In genomic region chr6:37630281-37630799, GRCh38 we compare ENCODE assay signal across 1 cellular context.
TF ChIP-seq lines count a peak whose summit lies in the region.

No MANE protein-coding gene starts in this region.

TF ChIP-seq in K562, 482 proteins besides CTCF, POLR2A, EP300 and RAD21 (continued from another document and continues in another):
- TF ChIP-seq TFAP4 (CRISPR knock-in tag; IDR thresholded peaks at IDR 0.05; ENCODE audit: borderline replicate concordance): peak; percentile 24; the same call in 1 of the 2 replicates
- no peak for TF ChIP-seq MNT (conservative IDR thresholded peaks at IDR 0.05)
- TF ChIP-seq SETDB1 (IDR thresholded peaks at IDR 0.05; ENCODE audit: low read length): peak; percentile 24
- TF ChIP-seq PKNOX1 (IDR thresholded peaks at IDR 0.05): 0 out of 2 replicates have a peak, but pooled peaks have one; percentile 17
- no peak for TF ChIP-seq ZNF277 (CRISPR knock-in tag; IDR thresholded peaks at IDR 0.05; ENCODE audit: borderline replicate concordance)
- TF ChIP-seq ZZZ3 (IDR thresholded peaks at IDR 0.05): no peak
- TF ChIP-seq SRF (CRISPR knock-in tag; IDR thresholded peaks at IDR 0.05): peak in 1 of 2 experiments; percentile 49; a peak in 1 of 4 replicates
- TF ChIP-seq ZBTB9 (CRISPR knock-in tag; IDR thresholded peaks at IDR 0.05): no peak
- no peak for TF ChIP-seq TOE1 (IDR thresholded peaks at IDR 0.05; ENCODE audit: borderline replicate concordance)
- no peak for TF ChIP-seq TOE1 (CRISPR knock-in tag; IDR thresholded peaks at IDR 0.05; ENCODE audit: borderline replicate concordance, low read depth)
- peak; percentile 28; the same call in 1 of the 2 replicates for TF ChIP-seq VEZF1 (CRISPR knock-in tag; IDR thresholded peaks at IDR 0.05)
- TF ChIP-seq ATF7 (IDR thresholded peaks at IDR 0.05): no peak
- TF ChIP-seq GABPB2 (CRISPR knock-in tag; conservative IDR thresholded peaks at IDR 0.05): no peak
- TF ChIP-seq ELF1 (tag; IDR thresholded peaks at IDR 0.05): no peak
- TF ChIP-seq ATF3 (IDR thresholded peaks at IDR 0.05): peak; percentile 81
- TF ChIP-seq ATF3 (CRISPR knock-in tag; conservative IDR thresholded peaks at IDR 0.05): no peak
- no peak for TF ChIP-seq DIDO1 (tag; IDR thresholded peaks at IDR 0.05; ENCODE audit: low read depth)
- TF ChIP-seq PRPF4 (IDR thresholded peaks at IDR 0.05; ENCODE audit: insufficient read depth, low read depth, low read length, poor library complexity, severe bottlenecking): no peak
- TF ChIP-seq ZBTB17 (CRISPR knock-in tag; IDR thresholded peaks at IDR 0.05): 0 out of 2 replicates have a peak, but pooled peaks have one; percentile 21
- no peak for TF ChIP-seq SAP30 (IDR thresholded peaks at IDR 0.05; ENCODE audit: borderline replicate concordance, insufficient read depth, low read depth, low read length, poor library complexity, severe bottlenecking)
- TF ChIP-seq MEIS2 (IDR thresholded peaks at IDR 0.05; ENCODE audit: partially characterized antibody): peak; percentile 26
- peak; percentile 72 for TF ChIP-seq ZNF175 (CRISPR knock-in tag; IDR thresholded peaks at IDR 0.05; ENCODE audit: low read depth)
- TF ChIP-seq BMI1 (IDR thresholded peaks at IDR 0.05; ENCODE audit: low read length): no peak
- no peak for TF ChIP-seq ZNF3 (CRISPR knock-in tag; IDR thresholded peaks at IDR 0.05)
- TF ChIP-seq ZBTB7A (IDR thresholded peaks at IDR 0.05; ENCODE audit: borderline replicate concordance, control insufficient read depth, low read depth, low read length): no peak
- no peak for TF ChIP-seq CBX5 (IDR thresholded peaks at IDR 0.05; ENCODE audit: borderline replicate concordance, low read depth)
- TF ChIP-seq ZNF143 (CRISPR knock-in tag; IDR thresholded peaks at IDR 0.05): no peak
- TF ChIP-seq JUN (IDR thresholded peaks at IDR 0.05; ENCODE audit: borderline replicate concordance, low read depth, low read length): peak; percentile 63; the same call in 1 of the 2 replicates
- TF ChIP-seq JUN (CRISPR knock-in tag; IDR thresholded peaks at IDR 0.05; ENCODE audit: borderline replicate concordance): no peak
- TF ChIP-seq ZBTB11 (CRISPR knock-in tag; IDR thresholded peaks at IDR 0.05): peak in 1 of 3 experiments; percentile 22; a peak in 1 of 6 replicates
- TF ChIP-seq HMGN3 (IDR thresholded peaks at IDR 0.05; ENCODE audit: borderline replicate concordance, extremely low read depth, insufficient read length, low read depth, low read length): no peak
- peak; percentile 66 for TF ChIP-seq EHMT2 (IDR thresholded peaks at IDR 0.05)
- no peak for TF ChIP-seq NR2C2 (CRISPR knock-in tag; IDR thresholded peaks at IDR 0.05)
- peak; percentile 86 for TF ChIP-seq NR2C2 (tag; IDR thresholded peaks at IDR 0.05)
- TF ChIP-seq MEF2A (IDR thresholded peaks at IDR 0.05; ENCODE audit: control insufficient read depth, low read depth, low read length): no peak
- TF ChIP-seq FOSL1 (tag; conservative IDR thresholded peaks at IDR 0.05): peak; percentile 95
- no peak for TF ChIP-seq FOXA1 (IDR thresholded peaks at IDR 0.05; ENCODE audit: borderline replicate concordance)
- peak; percentile 39; the same call in 1 of the 2 replicates for TF ChIP-seq ZNF592 (IDR thresholded peaks at IDR 0.05)
- TF ChIP-seq RBFOX2 (IDR thresholded peaks at IDR 0.05; ENCODE audit: low read depth, low read length): no peak
- TF ChIP-seq NUFIP1 (IDR thresholded peaks at IDR 0.05; ENCODE audit: partially characterized antibody): no peak
- no peak for TF ChIP-seq TAF9B (IDR thresholded peaks at IDR 0.05; ENCODE audit: partially characterized antibody)
- peak in 1 of 2 experiments; percentile 7; a peak in 1 of 4 replicates for TF ChIP-seq NRF1 (conservative IDR thresholded peaks at IDR 0.05 in 1 of 2, IDR thresholded peaks at IDR 0.05 in 1 of 2)
- TF ChIP-seq HDAC6 (IDR thresholded peaks at IDR 0.05; ENCODE audit: low read depth, low read length): no peak
- TF ChIP-seq GABPA (tag; conservative IDR thresholded peaks at IDR 0.05; ENCODE audit: low read depth): peak; percentile 62
- TF ChIP-seq MXD1 (CRISPR knock-in tag; IDR thresholded peaks at IDR 0.05; ENCODE audit: borderline replicate concordance, poor library complexity, severe bottlenecking): no peak
- no peak for TF ChIP-seq FOXK2 (conservative IDR thresholded peaks at IDR 0.05 in 1 of 2, IDR thresholded peaks at IDR 0.05 in 1 of 2; ENCODE audit: low read depth in 2 of 2)
- TF ChIP-seq BRF1 (IDR thresholded peaks at IDR 0.05; ENCODE audit: borderline replicate concordance, extremely low read depth, insufficient read length): no peak
- peak; percentile 34; the same call in 1 of the 2 replicates for TF ChIP-seq CREM (IDR thresholded peaks at IDR 0.05; ENCODE audit: low read depth)
- TF ChIP-seq ZNF589 (CRISPR knock-in tag; IDR thresholded peaks at IDR 0.05; ENCODE audit: low read depth): peak; percentile 76
- peak; percentile 29; the same call in 1 of the 2 replicates for TF ChIP-seq NCOA1 (IDR thresholded peaks at IDR 0.05; ENCODE audit: low read depth)
- no peak for TF ChIP-seq NR2C1 (IDR thresholded peaks at IDR 0.05)
- TF ChIP-seq NR2C1 (tag; IDR thresholded peaks at IDR 0.05): no peak
- no peak for TF ChIP-seq MYC (IDR thresholded peaks at IDR 0.05; ENCODE audit: low read depth, low read length)
- no peak for TF ChIP-seq MYC (CRISPR knock-in tag; IDR thresholded peaks at IDR 0.05; ENCODE audit: borderline replicate concordance, low read depth)
